ENCODE assay signal across 14 cellular contexts in the genomic region with DNA sequence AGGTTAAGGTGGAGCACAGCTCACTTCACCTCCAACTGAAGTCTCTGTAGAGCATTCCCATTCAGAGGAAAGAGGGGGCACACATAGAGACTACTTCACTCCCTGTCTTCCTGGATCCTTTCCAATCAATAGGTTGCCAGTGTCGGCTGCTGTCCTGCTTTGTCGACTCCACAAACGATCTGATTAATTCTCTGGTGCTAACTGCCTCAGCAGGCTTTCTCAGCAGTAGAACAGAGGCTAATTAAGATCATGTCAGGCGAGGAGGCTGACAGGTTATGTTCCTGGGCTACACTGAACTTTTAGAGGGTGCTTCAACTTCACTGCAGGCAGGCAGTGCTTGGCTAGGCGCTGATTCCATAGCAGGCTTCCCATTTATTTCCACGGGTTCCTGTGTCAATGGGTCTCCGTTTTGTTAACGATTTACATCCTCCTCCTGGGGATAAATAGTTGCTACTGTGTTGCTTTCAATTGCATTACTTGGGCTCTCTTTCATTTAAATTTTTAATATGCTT.
"Had no signal": no experiment of that assay in that cellular context is flagged by ENCODE, and none has a peak within 500 bp of the region (broad histone marks: within the 10 kb centered on the region; RNA-seq: fewer than 3 reads in every experiment).

No MANE protein-coding gene starts in this region.

- H3K27me3 Mint-ChIP-seq: stimulated activated naive CD8-positive, alpha-beta T cell treated with anti-CD3 and anti-CD28 coated beads, Interleukin-15, Interleukin-2, amounts not matched to agents 100 ng/mL and 50 ng/mL, for 24 hours had no signal

- H3K27ac Mint-ChIP-seq: activated CD8-positive, alpha-beta T cell treated with anti-CD3 and anti-CD28 coated beads, Interleukin-2, amount 10 ng/mL, durations not matched to agents 7 days and 5 days; natural killer cell; stimulated activated naive CD8-positive, alpha-beta T cell treated with anti-CD3 and anti-CD28 coated beads, Interleukin-15, Interleukin-2, amounts not matched to agents 100 ng/mL and 50 ng/mL, for 24 hours had no signal

- DNase-seq: activated CD4-positive, alpha-beta T cell treated with anti-CD3 and anti-CD28 coated beads for 4 hours; activated CD8-positive, alpha-beta memory T cell treated with anti-CD3 and anti-CD28 coated beads, Interleukin-2, amount 50 U/mL, for 48 hours; activated CD8-positive, alpha-beta T cell treated with anti-CD3 and anti-CD28 coated beads, Interleukin-2, amount 10 ng/mL, durations not matched to agents 7 days and 5 days; activated naive CD4-positive, alpha-beta T cell; aorta; esophagus squamous epithelium; natural killer cell; stimulated activated CD4-positive, alpha-beta T cell treated with anti-CD3 and anti-CD28 coated beads, Interleukin-4, amount 100 ng/mL, for 1 hour; stimulated activated CD8-positive, alpha-beta memory T cell treated with anti-CD3 and anti-CD28 coated beads, Interleukin-4, amount 100 ng/mL, for 48 hours; T1000; upper lobe of right lung had no signal

- H3K4me1 Mint-ChIP-seq: natural killer cell had no signal

- ATAC-seq: activated CD8-positive, alpha-beta T cell treated with anti-CD3 and anti-CD28 coated beads, Interleukin-2, amount 10 ng/mL, durations not matched to agents 7 days and 5 days; left lobe of liver; natural killer cell; upper lobe of right lung had no signal

- H3K9me3 ChIP-seq: esophagus squamous epithelium, upper lobe of right lung had no signal

- H3K27ac ChIP-seq: cardiac muscle cell, esophagus squamous epithelium, upper lobe of right lung had no signal

- H3K36me3 ChIP-seq: cardiac muscle cell, esophagus squamous epithelium, upper lobe of right lung had no signal

- H3K4me1 ChIP-seq: esophagus squamous epithelium, upper lobe of right lung had no signal

- H3K4me3 Mint-ChIP-seq: activated CD8-positive, alpha-beta T cell treated with anti-CD3 and anti-CD28 coated beads, Interleukin-2, amount 10 ng/mL, durations not matched to agents 7 days and 5 days; natural killer cell; stimulated activated naive CD8-positive, alpha-beta T cell treated with anti-CD3 and anti-CD28 coated beads, Interleukin-15, Interleukin-2, amounts not matched to agents 100 ng/mL and 50 ng/mL, for 24 hours had no signal

- H3K27me3 ChIP-seq: cardiac muscle cell, esophagus squamous epithelium, upper lobe of right lung had no signal

- H3K4me3 ChIP-seq: cardiac muscle cell, esophagus squamous epithelium, upper lobe of right lung had no signal

- H3K9me3 Mint-ChIP-seq: stimulated activated naive CD8-positive, alpha-beta T cell treated with anti-CD3 and anti-CD28 coated beads, Interleukin-15, Interleukin-2, amounts not matched to agents 100 ng/mL and 50 ng/mL, for 24 hours had no signal

- H3K36me3 Mint-ChIP-seq: natural killer cell had no signal
